ENCODE assay signal across 2 cellular contexts in genomic region chr3:112855883-112856282, GRCh38.
TF ChIP-seq lines count a peak whose summit lies in the region.

No MANE protein-coding gene starts in this region.

TF ChIP-seq in SK-N-SH, 30 proteins besides CTCF, POLR2A, EP300 and RAD21 (continued from another document):
- TF ChIP-seq GATA2 (CRISPR knock-in tag; IDR thresholded peaks at IDR 0.05) (peak; percentile 56; the same call in 1 of the 2 replicates), USF1 (IDR thresholded peaks at IDR 0.05; ENCODE audit: borderline replicate concordance, low read depth) (no peak), RFX5 (IDR thresholded peaks at IDR 0.05; ENCODE audit: low read length) (no peak), MEF2A (IDR thresholded peaks at IDR 0.05; ENCODE audit: borderline replicate concordance, low read depth) (no peak), JUND (IDR thresholded peaks at IDR 0.05) (no peak), FOSL2 (IDR thresholded peaks at IDR 0.05; ENCODE audit: borderline replicate concordance, low read depth) (no peak), TEAD4 (IDR thresholded peaks at IDR 0.05; ENCODE audit: borderline replicate concordance, insufficient read depth) (no peak), RCOR1 (IDR thresholded peaks at IDR 0.05; ENCODE audit: low read length) (0 out of 2 replicates have a peak, but pooled peaks have one; percentile 39), ELF1 (IDR thresholded peaks at IDR 0.05) (no peak), YY1 (IDR thresholded peaks at IDR 0.05; ENCODE audit: low read depth) (no peak), FOXJ3 (CRISPR knock-in tag; IDR thresholded peaks at IDR 0.05) (no peak)

TF ChIP-seq in GM23338, 12 proteins besides CTCF, POLR2A, EP300 and RAD21:
- TF ChIP-seq ETS1 (IDR thresholded peaks at IDR 0.05): no peak
- TF ChIP-seq ZNF331 (CRISPR knock-in tag; IDR thresholded peaks at IDR 0.05; ENCODE audit: low read depth): no peak
- no peak for TF ChIP-seq ZNF114 (CRISPR knock-in tag; IDR thresholded peaks at IDR 0.05)
